In genomic region chr16:67277294-67277998, GRCh38 we compare ENCODE assay signal across 8 cellular contexts. TPM values are rescaled to one million over a fixed set of nuclear protein-coding genes. Genes with fewer than 3 reads are reported as not detected.
DNase-seq lines count a peak whose midpoint lies in the region; ATAC-seq and TF ChIP-seq lines count a peak whose summit lies in the region.

No MANE protein-coding gene starts in this region.

- H3K9ac ChIP-seq in GM23248 (peak overlapping the region; percentile 87), rectal smooth muscle tissue (ENCODE audit: low read length) (no peak overlapping the region)

- peak overlapping the region; percentile 93 for H3K4me2 ChIP-seq in GM23248 (ENCODE audit: unreplicated experiment)

- no peaks in the 10 kb centered on the region for H3K9me3 ChIP-seq in GM23248 (ENCODE audit: low read depth)

- H2AFZ ChIP-seq in GM23248 = no peak overlapping the region

- TF ChIP-seq CTCF in RWPE1 (conservative IDR thresholded peaks at IDR 0.05; ENCODE audit: low read depth) (no peak), epithelial cell of proximal tubule (conservative IDR thresholded peaks at IDR 0.05; ENCODE audit: low read depth, low read length) (no peak), GM10266 (IDR thresholded peaks at IDR 0.05; ENCODE audit: control insufficient read depth, insufficient read depth, low read depth, missing control alignments) (no peak)

- peak overlapping the region; percentile 98 for H3K27ac ChIP-seq in GM23248
- H3K27ac ChIP-seq in RWPE1 = peak overlapping the region; percentile 97
- peak overlapping the region; percentile 41 for H3K27ac ChIP-seq in rectal smooth muscle tissue (ENCODE audit: low read depth, low read length)

- H3K79me2 ChIP-seq in GM23248 (ENCODE audit: insufficient read depth) = 0 out of 2 replicates have a peak, but pooled peaks cover 8% of the 10 kb centered on the region

- H3K36me3 ChIP-seq in GM23248 (ENCODE audit: low read depth) (no peaks in the 10 kb centered on the region; the same call in 1 of the 2 replicates), rectal smooth muscle tissue (ENCODE audit: control insufficient read depth, insufficient read depth, low read length) (no peaks in the 10 kb centered on the region)

- peak; percentile 100 for DNase-seq in GM23248
- DNase-seq in RWPE1 (ENCODE audit: low spot score) = peak; percentile 95
- peak; percentile 90 for DNase-seq in epithelial cell of proximal tubule (ENCODE audit: low read depth)
- no peak for DNase-seq in DMS79 treated with DMSO at 0.1 percent for 48 hours (lab: John Stamatoyannopoulos, UW)
- DNase-seq in NCI-H345 treated with DMSO at 0.1 percent for 48 hours (lab: John Stamatoyannopoulos, UW; ENCODE audit: unreplicated experiment) = no peak
- DNase-seq in GM10266 (ENCODE audit: extremely low spot score) = no peak

- H3F3A ChIP-seq in GM23248 (ENCODE audit: insufficient read depth) = peaks cover 20% of the 10 kb centered on the region

- POLR2A ChIA-PET in RWPE1 (lab: Yijun Ruan, JAX; ENCODE audit: low non-redundant PET) = interaction anchor here (0.6 to 1.4 kb wide), 3 partner anchors 12 to 31 kb away, joined by 3 to 4 read pairs (median 3); no protein-coding TSS in a partner anchor

- H3K4me3 ChIP-seq in GM23248 = peak overlapping the region; percentile 57
- peak overlapping the region; percentile 70 for H3K4me3 ChIP-seq in epithelial cell of proximal tubule (ENCODE audit: low read depth, low read length)
- H3K4me3 ChIP-seq in rectal smooth muscle tissue (ENCODE audit: low read length) = no peak overlapping the region

- ATAC-seq in HG03045 (IDR thresholded peaks at IDR 0.05; ENCODE audit: unreplicated experiment) = no peak

- 11 to 21% methylated on average over 4 of the region's 4 CpGs for WGBS in GM23248 (ENCODE audit: low coverage in 1 of 2, low lambda C conversion rate in 2 of 2, missing lambda C conversion rate in 2 of 2), 2 experiments

- H4K20me1 ChIP-seq in GM23248 (ENCODE audit: insufficient read depth) = no peaks in the 10 kb centered on the region

- H3K9me2 ChIP-seq in GM23248 (ENCODE audit: insufficient read depth) = no peaks in the 10 kb centered on the region

- in situ Hi-C loops in GM23248 (cut with MboI) = no loop called here

- H3K4me1 ChIP-seq in GM23248 (ENCODE audit: insufficient read depth) (peaks cover 22% of the 10 kb centered on the region), rectal smooth muscle tissue (ENCODE audit: control insufficient read depth, insufficient read depth, low read length) (no peaks in the 10 kb centered on the region)

- CTCF ChIA-PET in RWPE1 (lab: Yijun Ruan, JAX) = interaction anchor here (0.7 to 2.7 kb wide), 2 partner anchors 17 to 1841 kb away, joined by 3 to 12 read pairs; no protein-coding TSS in a partner anchor

- H3K27me3 ChIP-seq in GM23248 (replicated peaks; ENCODE audit: insufficient read depth) (no peaks in the 10 kb centered on the region), rectal smooth muscle tissue (ENCODE audit: control insufficient read depth, insufficient read depth, low read length) (no peaks in the 10 kb centered on the region)

RNA-seq across cellular contexts. Expression of gene PLEKHG4, which starts 1.9 kb away (rescaled TPM):
- 24.2 and 38.8 TPM in 2 replicates for total RNA-seq in GM23248 (2014; rRNA removed; shearing (Covaris generic))
- polyA plus RNA-seq in GM23248 (2016; fragmentation: Nextera tagmentation; extraction: Ambion mirVana) = 10.4 and 12.5 TPM in 2 replicates
- 6.6 and 10.2 TPM in 2 replicates for total RNA-seq in epithelial cell of proximal tubule

RNA-seq across cellular contexts. Expression of gene SLC9A5, which starts 28.7 kb away (rescaled TPM):
- total RNA-seq in GM23248 (2014; rRNA removed; shearing (Covaris generic)) = 2.2 and 2.7 TPM in 2 replicates
- polyA plus RNA-seq in GM23248 (2016; fragmentation: Nextera tagmentation; extraction: Ambion mirVana) = 2.5 and 2.6 TPM in 2 replicates
- 0.14 and 0.23 TPM in 2 replicates for total RNA-seq in epithelial cell of proximal tubule

RNA-seq across cellular contexts. Expression of gene FHOD1, which starts 30.2 kb away (rescaled TPM):
- 14.9 and 24.2 TPM in 2 replicates for total RNA-seq in GM23248 (2014; rRNA removed; shearing (Covaris generic))
- 7.7 and 9.3 TPM in 2 replicates for polyA plus RNA-seq in GM23248 (2016; fragmentation: Nextera tagmentation; extraction: Ambion mirVana)
- 16.4 and 20.1 TPM in 2 replicates for total RNA-seq in epithelial cell of proximal tubule

RNA-seq across cellular contexts. Expression of gene KCTD19, which starts 49.1 kb away (rescaled TPM):
- not detected in 2 replicates for total RNA-seq in GM23248 (2014; rRNA removed; shearing (Covaris generic))
- polyA plus RNA-seq in GM23248 (2016; fragmentation: Nextera tagmentation; extraction: Ambion mirVana) = not detected in 2 replicates
- 0.14 and 0.35 TPM in 2 replicates for total RNA-seq in epithelial cell of proximal tubule

RNA-seq across cellular contexts. Expression of gene LRRC36, which starts 49.2 kb away (rescaled TPM):
- total RNA-seq in GM23248 (2014; rRNA removed; shearing (Covaris generic)) = not detected in 2 replicates
- polyA plus RNA-seq in GM23248 (2016; fragmentation: Nextera tagmentation; extraction: Ambion mirVana) = not detected in 2 replicates
- 0.07 and 0.52 TPM in 2 replicates for total RNA-seq in epithelial cell of proximal tubule

Comparison
In these comparisons a context has a peak if more than half of its experiments do, and no peak if none do; other contexts are left out.
1. DNase-seq: peak in GM23248 (single experiment), RWPE1 (single experiment) and epithelial cell of proximal tubule (single experiment); none in DMS79 treated with DMSO at 0.1 percent for 48 hours (single experiment), NCI-H345 treated with DMSO at 0.1 percent for 48 hours (single experiment) and GM10266 (single experiment).
2. H3K27ac ChIP-seq: peak in every context shown above with its lines; median percentile 98 in GM23248; 97 in RWPE1; 41 in rectal smooth muscle tissue.